8 cellular contexts compared by ENCODE assay signal in genomic region chr16:740459-740763, GRCh38. TPM values are rescaled to one million over a fixed set of nuclear protein-coding genes. Genes with fewer than 3 reads are reported as not detected.
DNase-seq lines count a peak whose midpoint lies in the region; ATAC-seq, FAIRE-seq and TF ChIP-seq lines count a peak whose summit lies in the region.

No MANE protein-coding gene starts in this region.

- BruUV-seq in mammary epithelial cell (replicated peaks; lab: Mats Ljungman, UMichigan), result TSS peak; percentile 33

- no peaks in the 10 kb centered on the region for H3K9me3 ChIP-seq in mammary epithelial cell (replicated peaks; ENCODE audit: insufficient read depth, low read length)

- H3K4ac ChIP-seq in mesendoderm (ENCODE audit: low read depth, low read length), result peak overlapping the region; percentile 88

- peak; percentile 28 for FAIRE-seq in GM12891 (lab: Jason Lieb, UNC)

- H2AK5ac ChIP-seq in mesendoderm (ENCODE audit: low read length), result no peak overlapping the region

- WGBS in mammary epithelial cell (ENCODE audit: low coverage, missing lambda C conversion rate), result 10% methylated on average over 2 of the region's 22 CpGs
- no CpG with 5 or more reads among the region's 22 CpGs for WGBS in mesendoderm (ENCODE audit: extremely low coverage, insufficient coverage, low lambda C conversion rate)

- H4K20me1 ChIP-seq in mammary epithelial cell (ENCODE audit: insufficient read depth, low read length), result no peaks in the 10 kb centered on the region

- CTCF ChIA-PET in mammary epithelial cell (lab: Charles Lee; ENCODE audit: low non-redundant PET), result no interaction called here

- H3K79me1 ChIP-seq in mesendoderm (ENCODE audit: low read length), result no peaks in the 10 kb centered on the region

- peak overlapping the region; percentile 85 for H3K18ac ChIP-seq in mesendoderm (ENCODE audit: low read length)

- no peak overlapping the region for H4K5ac ChIP-seq in mesendoderm (ENCODE audit: low read length)

- no peak overlapping the region for H4K8ac ChIP-seq in mesendoderm (ENCODE audit: low read depth, low read length)

- H3K36me3 ChIP-seq in mammary epithelial cell (ENCODE audit: insufficient read depth, low read length) (no peaks in the 10 kb centered on the region), mesendoderm (ENCODE audit: control insufficient read depth, insufficient read depth, low read length) (no peaks in the 10 kb centered on the region)

- no peak overlapping the region for H2BK15ac ChIP-seq in mesendoderm (replicated peaks; ENCODE audit: low read depth)

- DNase-seq in GM12891 (ENCODE audit: insufficient read length, low spot score) (no peak), mammary epithelial cell (no peak), mesendoderm (no peak), cerebellar nuclear complex (lab: John Stamatoyannopoulos, UW) (no peak), COR-L47 (lab: John Stamatoyannopoulos, UW) (no peak)

- H3K23ac ChIP-seq in mesendoderm (ENCODE audit: low read length), result no peak overlapping the region

- no peak overlapping the region for H2BK5ac ChIP-seq in mesendoderm (ENCODE audit: low read length)

- intact Hi-C loops in mammary epithelial cell (cut with micrococcal nuclease), result loop anchor here (2.0 kb wide), 1 partner anchor 28 kb away; no protein-coding TSS in a partner anchor

- TF ChIP-seq POLR2A in GM12891 (IDR thresholded peaks at IDR 0.05; ENCODE audit: low read depth, low read length), result no peak

- H3K4me1 ChIP-seq in mammary epithelial cell (ENCODE audit: insufficient read depth, low read length), result peaks cover 8% of the 10 kb centered on the region
- no peaks in the 10 kb centered on the region for H3K4me1 ChIP-seq in mesendoderm (ENCODE audit: control insufficient read depth, low read depth, low read length)

- H3K4me3 ChIP-seq in mammary epithelial cell (replicated peaks in 1 of 3; ENCODE audit: insufficient read depth in 1 of 3, low read depth in 2 of 3, low read length in 3 of 3) (peak overlapping the region; percentile 84 to 99 (median 95)), mesendoderm (ENCODE audit: low read length) (peak overlapping the region; percentile 64)

- H3K56ac ChIP-seq in mesendoderm (ENCODE audit: low read length), result peak overlapping the region; percentile 81

- dilution Hi-C loops in mammary epithelial cell (cut with HindIII; ENCODE audit: low sequenced_read_pairs), result no loop called here

- H2BK120ac ChIP-seq in mesendoderm (ENCODE audit: low read depth, low read length), result no peak overlapping the region

- H3K4me2 ChIP-seq in mammary epithelial cell (ENCODE audit: insufficient read depth, low read depth, low read length) (peak overlapping the region; percentile 94), mesendoderm (ENCODE audit: low read length) (peak overlapping the region; percentile 34)

- peak; percentile 2 for ATAC-seq in HG03442 (IDR thresholded peaks at IDR 0.05; ENCODE audit: unreplicated experiment)
- ATAC-seq in HG03342 (IDR thresholded peaks at IDR 0.05; ENCODE audit: unreplicated experiment), result no peak
- ATAC-seq in HG02981 (IDR thresholded peaks at IDR 0.05; ENCODE audit: unreplicated experiment), result no peak

- H2AFZ ChIP-seq in mammary epithelial cell (ENCODE audit: low read depth, low read length), result peak overlapping the region; percentile 90

- H3K79me2 ChIP-seq in mammary epithelial cell (ENCODE audit: insufficient read depth, low read length), result peaks cover 13% of the 10 kb centered on the region
- H3K79me2 ChIP-seq in mesendoderm (ENCODE audit: control insufficient read depth, insufficient read depth, low read length), result no peaks in the 10 kb centered on the region

- H3K9ac ChIP-seq in mammary epithelial cell (ENCODE audit: insufficient read depth, low read length) (peak overlapping the region; percentile 75), mesendoderm (ENCODE audit: low read length) (peak overlapping the region; percentile 86)

- in situ Hi-C loops in mammary epithelial cell (cut with MboI; ENCODE audit: low sequenced_read_pairs in 2 of 2), result no loop called here

- H3K27ac ChIP-seq in mammary epithelial cell (ENCODE audit: insufficient read depth, low read depth, low read length) (peak overlapping the region; percentile 62), mesendoderm (ENCODE audit: low read depth, low read length) (no peak overlapping the region)

- no peak for TF ChIP-seq CTCF in mammary epithelial cell (conservative IDR thresholded peaks at IDR 0.05 in 1 of 2, IDR thresholded peaks at IDR 0.05 in 1 of 2; ENCODE audit: extremely low read depth in 1 of 2, insufficient read depth in 1 of 2, low read depth in 1 of 2, low read length in 2 of 2)

- no peaks in the 10 kb centered on the region for H3K27me3 ChIP-seq in mammary epithelial cell (ENCODE audit: insufficient read depth, low read length)
- H3K27me3 ChIP-seq in mesendoderm (ENCODE audit: insufficient read depth, low read length, poor library complexity), result no peaks in the 10 kb centered on the region

TF ChIP-seq in GM12891, 5 proteins besides CTCF, POLR2A, EP300 and RAD21:
- TF ChIP-seq POLR2AphosphoS5 (IDR thresholded peaks at IDR 0.05; ENCODE audit: low read depth, low read length) (no peak), TAF1 (IDR thresholded peaks at IDR 0.05; ENCODE audit: low read depth, low read length) (no peak), POU2F2 (IDR thresholded peaks at IDR 0.05; ENCODE audit: low read depth, low read length) (no peak), PAX5 (IDR thresholded peaks at IDR 0.05; ENCODE audit: insufficient read depth, low read length, severe bottlenecking) (no peak), SPI1 (IDR thresholded peaks at IDR 0.05; ENCODE audit: low read depth, low read length) (no peak)

RNA-seq across cellular contexts. Expression of gene CIAO3, which starts 0.4 kb away (rescaled TPM):
- polyA plus RNA-seq in GM12891 (2012; ENCODE audit: low read depth, missing spikeins), result 16.2 TPM
- 10 to 100 TPM; 28.7 to 28.8 TPM for total RNA-seq in mammary epithelial cell
- polyA plus RNA-seq in mammary epithelial cell, result 19.9 TPM
- 9.3 TPM for polyA minus RNA-seq in mammary epithelial cell
- polyA plus RNA-seq in mesendoderm (2013, experiment 1 of 2), result 10.0 TPM
- polyA plus RNA-seq in mesendoderm (2013, experiment 2 of 2), result 9.5 TPM

RNA-seq across cellular contexts. Expression of gene HAGHL, which starts 13.5 kb away (rescaled TPM):
- polyA plus RNA-seq in GM12891 (2012; ENCODE audit: low read depth, missing spikeins), result 9.3 TPM
- 10 to 100 TPM in 1 of 2 donors, 1 to 10 TPM in 1; 8.0 to 20.2 TPM for total RNA-seq in mammary epithelial cell
- 8.0 TPM for polyA plus RNA-seq in mammary epithelial cell
- 1.0 TPM for polyA minus RNA-seq in mammary epithelial cell
- polyA plus RNA-seq in mesendoderm (2013, experiment 1 of 2), result 1.8 TPM
- 1.6 TPM for polyA plus RNA-seq in mesendoderm (2013, experiment 2 of 2)

RNA-seq across cellular contexts. Expression of gene CCDC78, which starts 14.2 kb away (rescaled TPM):
- polyA plus RNA-seq in GM12891 (2012; ENCODE audit: low read depth, missing spikeins), result 5.3 TPM
- 1 to 10 TPM; 3.0 to 5.8 TPM for total RNA-seq in mammary epithelial cell
- polyA plus RNA-seq in mammary epithelial cell, result 3.5 TPM
- not detected for polyA minus RNA-seq in mammary epithelial cell
- polyA plus RNA-seq in mesendoderm (2013, experiment 1 of 2), result 1.2 TPM
- 1.1 TPM for polyA plus RNA-seq in mesendoderm (2013, experiment 2 of 2)

RNA-seq across cellular contexts. Expression of gene ANTKMT, which starts 19.5 kb away (rescaled TPM):
- polyA plus RNA-seq in GM12891 (2012; ENCODE audit: low read depth, missing spikeins), result 14.0 TPM
- 10 to 100 TPM; 13.5 to 35.4 TPM for total RNA-seq in mammary epithelial cell
- polyA plus RNA-seq in mammary epithelial cell, result 12.6 TPM
- polyA minus RNA-seq in mammary epithelial cell, result 0.72 TPM
- polyA plus RNA-seq in mesendoderm (2013, experiment 1 of 2), result 12.5 TPM
- polyA plus RNA-seq in mesendoderm (2013, experiment 2 of 2), result 13.3 TPM

RNA-seq across cellular contexts. Expression of gene MSLN, which starts 20.1 kb away (rescaled TPM):
- polyA plus RNA-seq in GM12891 (2012; ENCODE audit: low read depth, missing spikeins), result not detected
- total RNA-seq in mammary epithelial cell, result 10 to 100 TPM in 1 of 2 donors, 1 to 10 TPM in 1; 1.4 to 17.8 TPM
- 0.88 TPM for polyA plus RNA-seq in mammary epithelial cell
- polyA minus RNA-seq in mammary epithelial cell, result not detected
- polyA plus RNA-seq in mesendoderm (2013, experiment 1 of 2), result 0.07 TPM
- 0.03 TPM for polyA plus RNA-seq in mesendoderm (2013, experiment 2 of 2)
